Comparison of ENCODE assay signal across 15 cellular contexts in the genomic region with DNA sequence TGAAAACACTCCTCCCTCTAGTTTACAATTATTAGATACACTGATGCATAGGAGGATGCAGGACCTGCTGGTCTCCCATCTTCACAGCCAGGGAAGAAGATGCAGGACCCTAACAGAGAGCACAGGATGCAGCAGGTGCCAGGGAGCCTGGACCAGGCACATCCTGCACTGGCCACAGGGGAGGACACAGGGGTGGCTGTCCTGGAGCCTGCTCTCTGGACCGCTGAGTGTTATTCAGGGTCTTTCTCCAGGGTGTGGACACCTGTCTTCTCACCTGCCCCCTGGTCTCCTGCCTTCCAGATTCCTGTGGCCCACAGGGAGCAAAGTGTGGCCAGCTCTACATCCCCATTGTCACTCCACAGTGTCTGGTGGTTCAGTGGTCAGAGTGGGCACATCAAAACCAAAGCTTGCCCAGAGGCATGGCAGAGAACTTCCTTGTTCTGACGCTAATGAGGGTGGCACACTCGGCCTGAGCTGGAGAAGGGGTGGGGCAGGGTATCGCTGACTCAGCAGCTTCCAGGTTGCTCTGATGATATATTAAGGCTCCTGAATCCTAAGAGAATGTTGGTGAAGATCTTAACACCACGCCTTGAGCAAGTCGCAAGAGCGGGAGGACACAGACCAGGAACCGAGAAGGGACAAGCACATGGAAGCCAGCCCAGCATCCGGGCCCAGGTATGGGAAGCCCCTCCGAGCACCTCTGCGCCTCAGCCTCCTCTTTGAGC. TPM values are rescaled to one million over a fixed set of nuclear protein-coding genes. Genes with fewer than 3 reads are reported as not detected.
DNase-seq lines count a peak whose midpoint lies in the region; ATAC-seq and TF ChIP-seq lines count a peak whose summit lies in the region.
"Had no signal": no experiment of that assay in that cellular context is flagged by ENCODE, and none has a peak within 500 bp of the region (broad histone marks: within the 10 kb centered on the region; RNA-seq: fewer than 3 reads in every experiment).

A gene (plus strand): TSS at position 564 of the 725 bp plus-strand sequence. CDS start 83 bp downstream, at position 647.

- intact Hi-C loops in CD14-positive monocyte (cut with micrococcal nuclease) = no loop called here

- no peak within 1 kb of the TSS for H2BK12ac ChIP-seq in neuronal stem cell (ENCODE audit: low read length)

- H2AFZ ChIP-seq in neuronal stem cell (ENCODE audit: low read length) = no peak within 1 kb of the TSS

- peaks cover 0 to 37% (median 0%) of the 10 kb centered on the region in 3 experiments for H3K27me3 ChIP-seq in neuronal stem cell (ENCODE audit: control insufficient read depth in 3 of 3, insufficient read depth in 3 of 3, low read depth in 1 of 3, low read length in 3 of 3)

- H3K27ac Mint-ChIP-seq in CD14-positive monocyte = peak within 1 kb of the TSS; percentile 98 to 100 (median 100)
- H3K27ac Mint-ChIP-seq in effector memory CD8-positive, alpha-beta T cell = peak within 1 kb of the TSS in 1 of 2 donors; percentile 61
- no peak within 1 kb of the TSS for H3K27ac Mint-ChIP-seq in T-helper 2 cell treated with Interferon-gamma antibody and Interleukin-4, amounts not matched to agents 5 μg/mL and 100 μg/mL, for 36 hours

- peaks cover 0 to 2% of the 10 kb centered on the region in 2 donors for H3K9me3 ChIP-seq in neuronal stem cell (replicated peaks in 1 of 2; ENCODE audit: control insufficient read depth in 2 of 2, insufficient read depth in 1 of 2, low read depth in 1 of 2, low read length in 2 of 2)

- TF ChIP-seq CTCF in CD14-positive monocyte (IDR thresholded peaks at IDR 0.05) (no peak), epithelial cell of esophagus (IDR thresholded peaks at IDR 0.05; ENCODE audit: insufficient read depth, low read depth, low read length, missing control alignments) (no peak)

- peaks cover 80% of the 10 kb centered on the region for H3K4me1 Mint-ChIP-seq in CD14-positive monocyte
- H3K4me1 Mint-ChIP-seq in effector memory CD8-positive, alpha-beta T cell (ENCODE audit: low read depth in 2 of 2) = peaks cover 0 to 7% of the 10 kb centered on the region in 2 donors
- peaks cover 25% of the 10 kb centered on the region for H3K4me1 Mint-ChIP-seq in T-helper 2 cell treated with Interferon-gamma antibody and Interleukin-4, amounts not matched to agents 5 μg/mL and 100 μg/mL, for 36 hours (ENCODE audit: low read depth)

- H3K4me2 ChIP-seq in neuronal stem cell (ENCODE audit: insufficient read depth, low read length, poor library complexity, severe bottlenecking) = no peak within 1 kb of the TSS

- H2BK5ac ChIP-seq in neuronal stem cell (ENCODE audit: low read length) = peak within 1 kb of the TSS; percentile 39

- DNase-seq in CD14-positive monocyte (ENCODE audit: low spot score) = peak; percentile 96
- DNase-seq in LoVo (ENCODE audit: low spot score) = peak; percentile 32
- peak; percentile 67 for DNase-seq in epithelial cell of esophagus (ENCODE audit: low read depth)
- DNase-seq in neuronal stem cell (ENCODE audit: low spot score) = no peak
- DNase-seq in effector memory CD8-positive, alpha-beta T cell = no peak
- no peak for DNase-seq in NCI-H345 treated with DMSO at 0.1 percent for 48 hours (lab: John Stamatoyannopoulos, UW; ENCODE audit: unreplicated experiment)
- DNase-seq in T-helper 2 cell treated with Interferon-gamma antibody and Interleukin-4, amounts not matched to agents 5 μg/mL and 100 μg/mL, for 36 hours (ENCODE audit: low spot score) = no peak
- DNase-seq: activated T-cell treated with anti-CD3 and anti-CD28 coated beads, Interleukin-2, amount 50 U/mL, for 1 hour; hypothalamus; mesendoderm; stimulated activated CD4-positive, alpha-beta T cell treated with anti-CD3 and anti-CD28 coated beads, Interleukin-1b, Interleukin-23, amount 100 ng/mL, for 48 hours; stimulated activated naive CD4-positive, alpha-beta T cell had no signal

- H3K79me1 ChIP-seq in neuronal stem cell (ENCODE audit: low read depth, low read length) = no peaks in the 10 kb centered on the region

- peak within 1 kb of the TSS; percentile 88 to 90 for H3K4me3 Mint-ChIP-seq in CD14-positive monocyte
- no peak within 1 kb of the TSS for H3K4me3 Mint-ChIP-seq in effector memory CD8-positive, alpha-beta T cell
- H3K4me3 Mint-ChIP-seq in T-helper 2 cell treated with Interferon-gamma antibody and Interleukin-4, amounts not matched to agents 5 μg/mL and 100 μg/mL, for 36 hours = no peak within 1 kb of the TSS
- H3K4me3 Mint-ChIP-seq: CD8-positive, alpha-beta memory T cell had no signal

- H2BK15ac ChIP-seq in neuronal stem cell (ENCODE audit: low read length) = peak within 1 kb of the TSS; percentile 75

- peak within 1 kb of the TSS; percentile 71 for H3K14ac ChIP-seq in neuronal stem cell (ENCODE audit: low read length)

- no peaks in the 10 kb centered on the region for H3K9me3 Mint-ChIP-seq in CD14-positive monocyte
- H3K9me3 Mint-ChIP-seq in effector memory CD8-positive, alpha-beta T cell = no peaks in the 10 kb centered on the region
- no peaks in the 10 kb centered on the region for H3K9me3 Mint-ChIP-seq in T-helper 2 cell treated with Interferon-gamma antibody and Interleukin-4, amounts not matched to agents 5 μg/mL and 100 μg/mL, for 36 hours
- H3K9me3 Mint-ChIP-seq: CD8-positive, alpha-beta memory T cell had no signal

- peak within 1 kb of the TSS; percentile 48 for H3K18ac ChIP-seq in neuronal stem cell (ENCODE audit: low read length)

- H3K4me1 ChIP-seq in neuronal stem cell (ENCODE audit: control insufficient read depth in 2 of 2, insufficient read depth in 1 of 2, low read depth in 1 of 2, low read length in 2 of 2) = no peaks in the 10 kb centered on the region

- no peak within 1 kb of the TSS for H3K27ac ChIP-seq in neuronal stem cell (replicated peaks; ENCODE audit: low read length)

- H3K23ac ChIP-seq in neuronal stem cell (ENCODE audit: low read depth, low read length, poor library complexity) = peak within 1 kb of the TSS; percentile 85

- no peak within 1 kb of the TSS for H4K91ac ChIP-seq in neuronal stem cell (ENCODE audit: low read depth, low read length, poor library complexity)

- no peak within 1 kb of the TSS for H2BK120ac ChIP-seq in neuronal stem cell (ENCODE audit: low read depth, low read length)

- H4K8ac ChIP-seq in neuronal stem cell (ENCODE audit: low read depth, low read length) = peak within 1 kb of the TSS; percentile 17

- H3K27me3 Mint-ChIP-seq in CD14-positive monocyte (ENCODE audit: low read depth in 3 of 3) = peaks cover 1 to 14% (median 4%) of the 10 kb centered on the region in 3 donors
- peaks cover 8 to 19% of the 10 kb centered on the region in 2 donors for H3K27me3 Mint-ChIP-seq in effector memory CD8-positive, alpha-beta T cell
- no peaks in the 10 kb centered on the region for H3K27me3 Mint-ChIP-seq in T-helper 2 cell treated with Interferon-gamma antibody and Interleukin-4, amounts not matched to agents 5 μg/mL and 100 μg/mL, for 36 hours (ENCODE audit: low read depth)
- H3K27me3 Mint-ChIP-seq: CD8-positive, alpha-beta memory T cell had no signal

- H2AK5ac ChIP-seq in neuronal stem cell (ENCODE audit: low read depth, low read length) = peak within 1 kb of the TSS; percentile 70

- no CpG with 5 or more reads among the region's 11 CpGs for WGBS in neuronal stem cell (ENCODE audit: extremely low coverage in 2 of 2, insufficient read length in 2 of 2, insufficient replicate concordance in 1 of 2), 2 donors

- H3K9ac ChIP-seq in neuronal stem cell (ENCODE audit: low read depth, low read length, poor library complexity) = no peak within 1 kb of the TSS

- H3K36me3 ChIP-seq in neuronal stem cell (replicated peaks in 1 of 2; ENCODE audit: control insufficient read depth in 2 of 2, insufficient read depth in 2 of 2, low read length in 2 of 2) = no peaks in the 10 kb centered on the region

- H3K36me3 Mint-ChIP-seq in CD14-positive monocyte = peaks cover 43 to 58% of the 10 kb centered on the region in 2 donors
- H3K36me3 Mint-ChIP-seq in effector memory CD8-positive, alpha-beta T cell (ENCODE audit: insufficient read depth) = no peaks in the 10 kb centered on the region
- H3K36me3 Mint-ChIP-seq in T-helper 2 cell treated with Interferon-gamma antibody and Interleukin-4, amounts not matched to agents 5 μg/mL and 100 μg/mL, for 36 hours (ENCODE audit: low read depth) = no peaks in the 10 kb centered on the region
- H3K36me3 Mint-ChIP-seq: CD8-positive, alpha-beta memory T cell had no signal

- no peak within 1 kb of the TSS for H3K4me3 ChIP-seq in epithelial cell of esophagus (ENCODE audit: low read length)
- H3K4me3 ChIP-seq in neuronal stem cell (ENCODE audit: low read length in 2 of 2) = no peak within 1 kb of the TSS

- ATAC-seq in effector memory CD8-positive, alpha-beta T cell (replicated peaks) = no peak
- no peak for ATAC-seq in HG02981 (IDR thresholded peaks at IDR 0.05; ENCODE audit: unreplicated experiment)

- peak within 1 kb of the TSS; percentile 76 for H3K4ac ChIP-seq in neuronal stem cell (ENCODE audit: low read length)

RNA-seq across cellular contexts. Expression of the gene that starts here (rescaled TPM):
- 100 to 1,000 TPM; 233 to 247 TPM for polyA plus RNA-seq in CD14-positive monocyte
- polyA plus RNA-seq in neuronal stem cell (2013, experiment 1 of 2) = not detected
- not detected for polyA plus RNA-seq in neuronal stem cell (2013, experiment 2 of 2)
- polyA plus RNA-seq: CD8-positive, alpha-beta memory T cell; endothelial cell of umbilical vein had no signal

Comparison
In these comparisons a context has a peak if more than half of its experiments do, and no peak if none do; other contexts are left out.
1. DNase-seq: peak in CD14-positive monocyte (single experiment), LoVo (single experiment) and epithelial cell of esophagus (single experiment); none in neuronal stem cell (single experiment), effector memory CD8-positive, alpha-beta T cell (0 of 3), NCI-H345 treated with DMSO at 0.1 percent for 48 hours (single experiment) and T-helper 2 cell treated with Interferon-gamma antibody and Interleukin-4, amounts not matched to agents 5 μg/mL and 100 μg/mL, for 36 hours (single experiment).
2. H3K4me3 Mint-ChIP-seq: peak in CD14-positive monocyte (2 of 2); none in effector memory CD8-positive, alpha-beta T cell (0 of 2) and T-helper 2 cell treated with Interferon-gamma antibody and Interleukin-4, amounts not matched to agents 5 μg/mL and 100 μg/mL, for 36 hours (single experiment).